In the genomic region with DNA sequence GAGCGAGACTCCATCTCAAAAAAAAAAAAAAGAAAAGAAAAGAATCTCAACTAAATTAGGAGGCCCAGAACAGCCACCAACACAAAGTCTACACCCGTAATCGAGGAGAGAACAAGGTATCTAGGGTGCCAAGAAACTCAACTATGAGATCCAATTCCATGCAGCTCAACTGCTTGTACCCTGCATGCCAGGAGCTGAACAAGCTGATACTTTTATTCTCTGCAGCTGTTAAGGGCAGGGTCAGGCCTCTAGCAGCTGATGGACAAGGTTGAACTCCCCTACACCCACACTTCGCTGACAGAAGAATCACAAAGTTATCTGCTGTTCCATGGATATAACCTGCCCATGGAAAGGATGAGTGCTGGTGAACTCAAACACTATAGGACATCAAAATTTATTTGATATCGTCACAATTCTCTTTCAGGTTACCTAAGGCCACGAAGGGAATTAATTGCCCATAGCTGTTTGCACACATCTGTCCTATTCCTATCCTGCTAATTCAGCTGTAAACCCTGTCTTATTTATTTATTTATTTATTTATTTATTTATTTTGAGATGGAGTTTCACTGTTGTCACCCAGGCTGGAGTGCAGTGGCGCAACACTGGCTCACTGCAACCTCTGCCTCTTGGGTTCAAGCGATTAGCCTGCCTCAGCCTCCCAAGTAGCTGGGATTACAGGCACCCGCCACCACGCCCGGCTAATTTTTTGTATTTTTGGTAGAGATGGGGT, we compare ENCODE assay signal across 23 cellular contexts.
"Had no signal": no experiment of that assay in that cellular context is flagged by ENCODE, and none has a peak within 500 bp of the region (broad histone marks: within the 10 kb centered on the region; RNA-seq: fewer than 3 reads in every experiment).

No MANE protein-coding gene starts in this region.

- H3K9me3 ChIP-seq: suprapubic skin, tibial artery had no signal

- H3K4me1 ChIP-seq: suprapubic skin had no signal

- H3K4me3 ChIP-seq: lung, suprapubic skin, tibial artery had no signal

- DNase-seq: activated CD4-positive, alpha-beta T cell treated with anti-CD3 and anti-CD28 coated beads for 36 hours; activated CD4-positive, CD25-positive, alpha-beta regulatory T cell; activated CD8-positive, alpha-beta memory T cell treated with anti-CD3 and anti-CD28 coated beads, Interleukin-2, amount 10 ng/mL, durations not matched to agents 7 days and 5 days; activated CD8-positive, alpha-beta T cell treated with anti-CD3 and anti-CD28 coated beads, Interleukin-2, amount 10 ng/mL, durations not matched to agents 7 days and 5 days; activated naive CD4-positive, alpha-beta T cell treated with Interleukin-2 at 50 U/mL for 16 hours; activated T-cell treated with anti-CD3 and anti-CD28 coated beads, Interleukin-2, amount 50 U/mL, for 48 hours; anterior cingulate cortex; cortex of kidney; effector memory CD8-positive, alpha-beta T cell; erythroblast; head of caudate nucleus; hypothalamus; immature natural killer cell; kidney; mesendoderm; posterior cingulate gyrus; stimulated activated CD4-positive, alpha-beta T cell treated with anti-CD3 and anti-CD28 coated beads, Interleukin-15, amount 100 ng/mL, for 24 hours; stimulated activated CD4-positive, alpha-beta T cell treated with anti-CD3 and anti-CD28 coated beads, Interleukin-2, amount 100 ng/mL, for 24 hours; stimulated activated naive CD4-positive, alpha-beta T cell; T-helper 1 cell; tibial artery had no signal

- H3K27me3 ChIP-seq: suprapubic skin, tibial artery had no signal

- H3K27ac ChIP-seq: suprapubic skin, tibial artery had no signal
